In genomic region chr10:86163522-86164215, GRCh38 we compare ENCODE assay signal across 21 cellular contexts.
A peak's percentile ranks its signal among the peaks of the same experiment; 100 is the strongest.
DNase-seq lines count a peak whose midpoint lies in the region; ATAC-seq and TF ChIP-seq lines count a peak whose summit lies in the region.
"Had no signal": no experiment of that assay in that cellular context is flagged by ENCODE, and none has a peak within 500 bp of the region (broad histone marks: within the 10 kb centered on the region; RNA-seq: fewer than 3 reads in every experiment).

No MANE protein-coding gene starts in this region.

- POLR2A ChIA-PET in SK-N-SH (lab: Yijun Ruan, JAX) = no interaction called here

- H3K4me2 ChIP-seq in SK-N-SH = no peak overlapping the region
- H3K4me2 ChIP-seq: PC-9 had no signal

- no peaks in the 10 kb centered on the region for H3F3A ChIP-seq in SK-N-SH (replicated peaks; ENCODE audit: insufficient read depth)

- TF ChIP-seq EP300 in SK-N-SH (IDR thresholded peaks at IDR 0.05; ENCODE audit: borderline replicate concordance in 1 of 2, low read depth in 1 of 2, low read length in 1 of 2) (no peak), transverse colon (IDR thresholded peaks at IDR 0.05; ENCODE audit: low read depth) (no peak)

- CTCF ChIA-PET in SK-N-SH (lab: Yijun Ruan, JAX) = interaction anchor here (1.9 kb wide), 1 partner anchor 9 kb away, joined by 5 read pairs; no protein-coding TSS in a partner anchor

- in situ Hi-C loops in transverse colon (cut with MboI; ENCODE audit: low pct_ligation_motif_present in 1 of 4, low pct_unique_long_range_greater_than_20kb in 1 of 4, low sequenced_read_pairs in 3 of 4) = no loop called here

- intact Hi-C loops in colonic mucosa (cut with DNase I) = no loop called here
- intact Hi-C loops in mucosa of descending colon (cut with DNase I, micrococcal nuclease) = no loop called here
- intact Hi-C loops in transverse colon (cut with DNase I; ENCODE audit: low total_unique reads) = no loop called here

- H3K4me1 ChIP-seq in SK-N-SH (ENCODE audit: control insufficient read depth in 1 of 2, insufficient read depth in 2 of 2, low read depth in 1 of 2, low read length in 1 of 2) = no peaks in the 10 kb centered on the region
- no peaks in the 10 kb centered on the region for H3K4me1 ChIP-seq in colonic mucosa
- H3K4me1 ChIP-seq in mucosa of descending colon (ENCODE audit: low read depth) = peaks cover 4% of the 10 kb centered on the region
- H3K4me1 ChIP-seq in transverse colon = peaks cover 0 to 17% (median 10%) of the 10 kb centered on the region in 4 donors
- H3K4me1 ChIP-seq: foreskin keratinocyte, HAP-1 had no signal

- no peak for TF ChIP-seq RAD21 in SK-N-SH (IDR thresholded peaks at IDR 0.05; ENCODE audit: low read length)

- DNase-seq in SK-N-SH (peak; percentile 43), colonic mucosa (peak; percentile 49), mucosa of descending colon (peak in 2 of 3 donors; percentile 4 to 35), transverse colon (peak; percentile 20)
- no peak for DNase-seq in activated CD8-positive, alpha-beta memory T cell treated with anti-CD3 and anti-CD28 coated beads, Interleukin-2, amount 50 U/mL, for 48 hours
- DNase-seq: activated CD4-positive, alpha-beta T cell treated with anti-CD3 and anti-CD28 coated beads for 36 hours; activated naive CD4-positive, alpha-beta T cell treated with Interleukin-2 at 50 U/mL for 16 hours; COR-L47; foreskin keratinocyte; left ventricle myocardium superior; NCI-H1092; NCI-H2107; NCI-H748 treated with DMSO at 0.1 percent for 48 hours; PC-9; substantia nigra had no signal

- H2AFZ ChIP-seq in SK-N-SH (ENCODE audit: low read depth) = no peak overlapping the region
- H2AFZ ChIP-seq: PC-9 had no signal

- H3K36me3 ChIP-seq in SK-N-SH (replicated peaks in 1 of 2; ENCODE audit: control insufficient read depth in 1 of 2, insufficient read depth in 2 of 2, low read length in 1 of 2) (no peaks in the 10 kb centered on the region), colonic mucosa (no peaks in the 10 kb centered on the region), mucosa of descending colon (ENCODE audit: low read depth) (no peaks in the 10 kb centered on the region), transverse colon (no peaks in the 10 kb centered on the region)
- H3K36me3 ChIP-seq: HAP-1 had no signal

- H3K9me2 ChIP-seq in SK-N-SH = no peaks in the 10 kb centered on the region

- no peak for TF ChIP-seq POLR2A in transverse colon (IDR thresholded peaks at IDR 0.05)

- H3K9ac ChIP-seq in SK-N-SH = no peak overlapping the region
- no peak overlapping the region for H3K9ac ChIP-seq in colonic mucosa (ENCODE audit: low read depth in 2 of 2, low read length in 2 of 2)

- H3K27me3 ChIP-seq in SK-N-SH (ENCODE audit: insufficient read depth) = no peaks in the 10 kb centered on the region
- H3K27me3 ChIP-seq in colonic mucosa = no peaks in the 10 kb centered on the region
- no peaks in the 10 kb centered on the region for H3K27me3 ChIP-seq in transverse colon
- H3K27me3 ChIP-seq: foreskin keratinocyte had no signal

- no peak for TF ChIP-seq CTCF in SK-N-SH (IDR thresholded peaks at IDR 0.05)
- no peak for TF ChIP-seq CTCF in colonic mucosa (IDR thresholded peaks at IDR 0.05)
- TF ChIP-seq CTCF in mucosa of descending colon (IDR thresholded peaks at IDR 0.05) = no peak
- no peak for TF ChIP-seq CTCF in transverse colon (IDR thresholded peaks at IDR 0.05)

- no peaks in the 10 kb centered on the region for H4K20me1 ChIP-seq in SK-N-SH (ENCODE audit: insufficient read depth)

- 36% methylated on average over 11 of the region's 13 CpGs for WGBS in SK-N-SH (ENCODE audit: low lambda C conversion rate)
- 70 to 83% methylated on average over 1 to 13 of the region's 13 CpGs for WGBS in transverse colon (ENCODE audit: low coverage in 1 of 2), 2 donors

- H3K27ac ChIP-seq in SK-N-SH (ENCODE audit: low read depth in 2 of 2, low read length in 1 of 2) (no peak overlapping the region), colonic mucosa (no peak overlapping the region), transverse colon (peak overlapping the region in 2 of 4 donors; percentile 29 to 59)
- H3K27ac ChIP-seq: 22Rv1, coronary artery, foreskin keratinocyte, PC-9 had no signal

- no peak for ATAC-seq in SK-N-SH treated with all-trans-retinoic acid at 6 μM for 48 hours
- ATAC-seq in mucosa of descending colon = peak; percentile 51
- no peak for ATAC-seq in GM21381 (IDR thresholded peaks at IDR 0.05; ENCODE audit: unreplicated experiment)
- no peak for ATAC-seq in activated CD4-positive, CD25-positive, alpha-beta regulatory T cell treated with anti-CD3 and anti-CD28 coated beads, Interleukin-2, amount 50 U/mL, for 24 hours
- ATAC-seq: activated CD4-positive, alpha-beta T cell treated with anti-CD3 and anti-CD28 coated beads for 36 hours; foreskin keratinocyte; left ventricle myocardium superior had no signal

- H3K79me2 ChIP-seq in SK-N-SH (ENCODE audit: insufficient read depth) = no peaks in the 10 kb centered on the region

- H3K4me3 ChIP-seq in SK-N-SH (ENCODE audit: low read depth in 2 of 2, low read length in 1 of 2) (no peak overlapping the region), colonic mucosa (no peak overlapping the region), mucosa of descending colon (no peak overlapping the region), transverse colon (no peak overlapping the region)
- H3K4me3 ChIP-seq: coronary artery, HAP-1, PC-9 had no signal

- no peaks in the 10 kb centered on the region for H3K9me3 ChIP-seq in SK-N-SH
- H3K9me3 ChIP-seq in colonic mucosa = no peaks in the 10 kb centered on the region
- no peaks in the 10 kb centered on the region for H3K9me3 ChIP-seq in mucosa of descending colon
- no peaks in the 10 kb centered on the region for H3K9me3 ChIP-seq in transverse colon
- H3K9me3 ChIP-seq: HAP-1 had no signal

TF ChIP-seq in SK-N-SH, 30 proteins besides CTCF, POLR2A, EP300 and RAD21 (continues in another document):
- TF ChIP-seq SMC3 (IDR thresholded peaks at IDR 0.05; ENCODE audit: low read depth, low read length) (no peak), MEF2A (IDR thresholded peaks at IDR 0.05; ENCODE audit: borderline replicate concordance, low read depth) (no peak), RXRA (IDR thresholded peaks at IDR 0.05; ENCODE audit: borderline replicate concordance, low read depth) (no peak), ZBTB33 (IDR thresholded peaks at IDR 0.05; ENCODE audit: borderline replicate concordance, low read depth) (no peak), TEAD4 (IDR thresholded peaks at IDR 0.05; ENCODE audit: borderline replicate concordance, insufficient read depth) (no peak)
- TF ChIP-seq, protein P1, sequence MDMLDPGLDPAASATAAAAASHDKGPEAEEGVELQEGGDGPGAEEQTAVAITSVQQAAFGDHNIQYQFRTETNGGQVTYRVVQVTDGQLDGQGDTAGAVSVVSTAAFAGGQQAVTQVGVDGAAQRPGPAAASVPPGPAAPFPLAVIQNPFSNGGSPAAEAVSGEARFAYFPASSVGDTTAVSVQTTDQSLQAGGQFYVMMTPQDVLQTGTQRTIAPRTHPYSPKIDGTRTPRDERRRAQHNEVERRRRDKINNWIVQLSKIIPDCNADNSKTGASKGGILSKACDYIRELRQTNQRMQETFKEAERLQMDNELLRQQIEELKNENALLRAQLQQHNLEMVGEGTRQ (IDR thresholded peaks at IDR 0.05; ENCODE audit: borderline replicate concordance, low read depth, low read length) = no peak

TF ChIP-seq in SK-N-SH treated with all-trans-retinoic acid at 6 μM for 48 hours, 23 proteins besides CTCF, POLR2A, EP300 and RAD21 (continues in another document):
- TF ChIP-seq ISL1 (CRISPR knock-in tag; IDR thresholded peaks at IDR 0.05) (no peak), TSHZ2 (CRISPR knock-in tag; IDR thresholded peaks at IDR 0.05) (no peak), RARB (CRISPR knock-in tag; IDR thresholded peaks at IDR 0.05) (no peak), CSDC2 (CRISPR knock-in tag; IDR thresholded peaks at IDR 0.05) (no peak), ZNF70 (CRISPR knock-in tag; IDR thresholded peaks at IDR 0.05) (no peak), SNAI2 (CRISPR knock-in tag; IDR thresholded peaks at IDR 0.05) (no peak), ARNTL (CRISPR knock-in tag; IDR thresholded peaks at IDR 0.05; ENCODE audit: borderline replicate concordance, low read depth) (no peak)
- TF ChIP-seq, protein P2, sequence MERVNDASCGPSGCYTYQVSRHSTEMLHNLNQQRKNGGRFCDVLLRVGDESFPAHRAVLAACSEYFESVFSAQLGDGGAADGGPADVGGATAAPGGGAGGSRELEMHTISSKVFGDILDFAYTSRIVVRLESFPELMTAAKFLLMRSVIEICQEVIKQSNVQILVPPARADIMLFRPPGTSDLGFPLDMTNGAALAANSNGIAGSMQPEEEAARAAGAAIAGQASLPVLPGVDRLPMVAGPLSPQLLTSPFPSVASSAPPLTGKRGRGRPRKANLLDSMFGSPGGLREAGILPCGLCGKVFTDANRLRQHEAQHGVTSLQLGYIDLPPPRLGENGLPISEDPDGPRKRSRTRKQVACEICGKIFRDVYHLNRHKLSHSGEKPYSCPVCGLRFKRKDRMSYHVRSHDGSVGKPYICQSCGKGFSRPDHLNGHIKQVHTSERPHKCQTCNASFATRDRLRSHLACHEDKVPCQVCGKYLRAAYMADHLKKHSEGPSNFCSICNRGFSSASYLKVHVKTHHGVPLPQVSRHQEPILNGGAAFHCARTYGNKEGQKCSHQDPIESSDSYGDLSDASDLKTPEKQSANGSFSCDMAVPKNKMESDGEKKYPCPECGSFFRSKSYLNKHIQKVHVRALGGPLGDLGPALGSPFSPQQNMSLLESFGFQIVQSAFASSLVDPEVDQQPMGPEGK (CRISPR knock-in tag; IDR thresholded peaks at IDR 0.05; ENCODE audit: borderline replicate concordance) = no peak
